1 cellular context compared by ENCODE assay signal in the genomic region with DNA sequence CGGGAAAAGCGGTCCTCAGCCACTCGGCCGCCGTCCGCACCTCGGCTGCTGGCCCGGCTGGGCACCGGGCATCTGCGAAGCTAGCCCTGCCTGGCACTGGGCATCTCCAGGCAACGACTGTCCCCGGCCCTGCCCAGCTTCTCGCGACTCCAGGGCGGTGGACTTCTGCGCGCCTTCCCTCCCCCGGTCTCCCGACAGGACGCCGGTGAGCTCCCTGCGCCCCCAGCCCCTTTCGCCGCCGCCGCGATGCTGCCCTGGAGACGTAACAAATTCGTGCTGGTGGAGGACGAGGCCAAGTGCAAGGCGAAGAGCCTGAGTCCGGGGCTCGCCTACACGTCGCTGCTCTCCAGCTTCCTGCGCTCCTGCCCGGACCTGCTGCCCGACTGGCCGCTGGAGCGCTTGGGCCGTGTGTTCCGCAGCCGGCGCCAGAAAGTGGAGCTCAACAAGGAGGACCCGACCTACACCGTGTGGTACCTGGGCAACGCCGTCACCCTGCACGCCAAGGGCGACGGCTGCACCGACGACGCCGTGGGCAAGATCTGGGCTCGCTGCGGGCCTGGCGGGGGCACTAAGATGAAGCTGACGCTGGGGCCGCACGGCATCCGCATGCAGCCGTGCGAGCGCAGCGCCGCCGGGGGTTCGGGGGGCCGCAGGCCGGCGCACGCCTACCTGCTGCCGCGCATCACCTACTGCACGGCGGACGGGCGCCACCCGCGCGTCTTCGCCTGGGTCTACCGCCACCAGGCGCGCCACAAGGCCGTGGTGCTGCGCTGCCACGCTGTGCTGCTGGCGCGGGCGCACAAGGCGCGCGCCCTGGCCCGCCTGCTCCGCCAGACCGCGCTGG.
A peak's percentile ranks its signal among the peaks of the same experiment; 100 is the strongest.
TF ChIP-seq lines count a peak whose summit lies in the region.

No MANE protein-coding gene starts in this region.

TF ChIP-seq in HepG2, 621 proteins besides CTCF, POLR2A, EP300 and RAD21 (continued from another document and continues in another):
- TF ChIP-seq, protein P1, sequence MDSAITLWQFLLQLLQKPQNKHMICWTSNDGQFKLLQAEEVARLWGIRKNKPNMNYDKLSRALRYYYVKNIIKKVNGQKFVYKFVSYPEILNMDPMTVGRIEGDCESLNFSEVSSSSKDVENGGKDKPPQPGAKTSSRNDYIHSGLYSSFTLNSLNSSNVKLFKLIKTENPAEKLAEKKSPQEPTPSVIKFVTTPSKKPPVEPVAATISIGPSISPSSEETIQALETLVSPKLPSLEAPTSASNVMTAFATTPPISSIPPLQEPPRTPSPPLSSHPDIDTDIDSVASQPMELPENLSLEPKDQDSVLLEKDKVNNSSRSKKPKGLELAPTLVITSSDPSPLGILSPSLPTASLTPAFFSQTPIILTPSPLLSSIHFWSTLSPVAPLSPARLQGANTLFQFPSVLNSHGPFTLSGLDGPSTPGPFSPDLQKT (CRISPR knock-in tag; IDR thresholded peaks at IDR 0.05; ENCODE audit: borderline replicate concordance) = no peak
- TF ChIP-seq KLF6 (CRISPR knock-in tag; IDR thresholded peaks at IDR 0.05) (no peak), HNF4A (CRISPR knock-in tag; IDR thresholded peaks at IDR 0.05) (no peak), ZNF350 (CRISPR knock-in tag; IDR thresholded peaks at IDR 0.05; ENCODE audit: borderline replicate concordance, low read depth) (no peak), TRIM24 (CRISPR knock-in tag; IDR thresholded peaks at IDR 0.05) (no peak), HDAC2 (CRISPR knock-in tag; IDR thresholded peaks at IDR 0.05) (no peak), NONO (IDR thresholded peaks at IDR 0.05) (no peak), NONO (CRISPR knock-in tag; conservative IDR thresholded peaks at IDR 0.05) (0 out of 2 replicates have a peak, but pooled peaks have one; percentile 19), ZNF251 (CRISPR knock-in tag; IDR thresholded peaks at IDR 0.05) (0 out of 2 replicates have a peak, but pooled peaks have one; percentile 26), ZNF841 (CRISPR knock-in tag; IDR thresholded peaks at IDR 0.05; ENCODE audit: borderline replicate concordance) (no peak; the same call in 1 of the 2 replicates), PHF8 (CRISPR knock-in tag; IDR thresholded peaks at IDR 0.05) (peak; percentile 22; the same call in 1 of the 2 replicates), SETDB1 (CRISPR knock-in tag; IDR thresholded peaks at IDR 0.05; ENCODE audit: borderline replicate concordance) (no peak), PHF20 (CRISPR knock-in tag; IDR thresholded peaks at IDR 0.05) (no peak), HNRNPL (IDR thresholded peaks at IDR 0.05; ENCODE audit: low read depth, low read length) (peak; percentile 91; the same call in 1 of the 2 replicates), SPEN (CRISPR knock-in tag; IDR thresholded peaks at IDR 0.05; ENCODE audit: low read depth) (peak; percentile 39; the same call in 1 of the 2 replicates), MAFF (IDR thresholded peaks at IDR 0.05; ENCODE audit: low read depth, low read length) (no peak), EEA1 (CRISPR knock-in tag; IDR thresholded peaks at IDR 0.05; ENCODE audit: borderline replicate concordance) (peak; percentile 59; the same call in 1 of the 2 replicates), ONECUT2 (CRISPR knock-in tag; IDR thresholded peaks at IDR 0.05) (no peak), ZBTB7A (CRISPR knock-in tag; IDR thresholded peaks at IDR 0.05) (peak; percentile 35), KDM1A (CRISPR knock-in tag; IDR thresholded peaks at IDR 0.05) (no peak), NR2C2 (CRISPR knock-in tag; IDR thresholded peaks at IDR 0.05; ENCODE audit: borderline replicate concordance) (no peak), NR1H2 (CRISPR knock-in tag; IDR thresholded peaks at IDR 0.05; ENCODE audit: borderline replicate concordance, low read depth) (0 out of 2 replicates have a peak, but pooled peaks have one; percentile 15), ZNF660 (CRISPR knock-in tag; IDR thresholded peaks at IDR 0.05; ENCODE audit: borderline replicate concordance, low read depth) (no peak), MBNL3 (CRISPR knock-in tag; conservative IDR thresholded peaks at IDR 0.05) (no peak), TAF1 (CRISPR knock-in tag; IDR thresholded peaks at IDR 0.05) (no peak), CREB1 (IDR thresholded peaks at IDR 0.05) (no peak), CREB1 (CRISPR knock-in tag; IDR thresholded peaks at IDR 0.05) (no peak), ZNF496 (CRISPR knock-in tag; IDR thresholded peaks at IDR 0.05; ENCODE audit: insufficient replicate concordance) (no peak), ZNF547 (CRISPR knock-in tag; IDR thresholded peaks at IDR 0.05) (no peak), BHLHE40 (IDR thresholded peaks at IDR 0.05; ENCODE audit: low read length) (no peak)
- TF ChIP-seq, protein P2, sequence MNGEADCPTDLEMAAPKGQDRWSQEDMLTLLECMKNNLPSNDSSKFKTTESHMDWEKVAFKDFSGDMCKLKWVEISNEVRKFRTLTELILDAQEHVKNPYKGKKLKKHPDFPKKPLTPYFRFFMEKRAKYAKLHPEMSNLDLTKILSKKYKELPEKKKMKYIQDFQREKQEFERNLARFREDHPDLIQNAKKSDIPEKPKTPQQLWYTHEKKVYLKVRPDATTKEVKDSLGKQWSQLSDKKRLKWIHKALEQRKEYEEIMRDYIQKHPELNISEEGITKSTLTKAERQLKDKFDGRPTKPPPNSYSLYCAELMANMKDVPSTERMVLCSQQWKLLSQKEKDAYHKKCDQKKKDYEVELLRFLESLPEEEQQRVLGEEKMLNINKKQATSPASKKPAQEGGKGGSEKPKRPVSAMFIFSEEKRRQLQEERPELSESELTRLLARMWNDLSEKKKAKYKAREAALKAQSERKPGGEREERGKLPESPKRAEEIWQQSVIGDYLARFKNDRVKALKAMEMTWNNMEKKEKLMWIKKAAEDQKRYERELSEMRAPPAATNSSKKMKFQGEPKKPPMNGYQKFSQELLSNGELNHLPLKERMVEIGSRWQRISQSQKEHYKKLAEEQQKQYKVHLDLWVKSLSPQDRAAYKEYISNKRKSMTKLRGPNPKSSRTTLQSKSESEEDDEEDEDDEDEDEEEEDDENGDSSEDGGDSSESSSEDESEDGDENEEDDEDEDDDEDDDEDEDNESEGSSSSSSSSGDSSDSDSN (CRISPR knock-in tag; IDR thresholded peaks at IDR 0.05) = peak; percentile 41; the same call in 1 of the 2 replicates
- TF ChIP-seq, protein P3, sequence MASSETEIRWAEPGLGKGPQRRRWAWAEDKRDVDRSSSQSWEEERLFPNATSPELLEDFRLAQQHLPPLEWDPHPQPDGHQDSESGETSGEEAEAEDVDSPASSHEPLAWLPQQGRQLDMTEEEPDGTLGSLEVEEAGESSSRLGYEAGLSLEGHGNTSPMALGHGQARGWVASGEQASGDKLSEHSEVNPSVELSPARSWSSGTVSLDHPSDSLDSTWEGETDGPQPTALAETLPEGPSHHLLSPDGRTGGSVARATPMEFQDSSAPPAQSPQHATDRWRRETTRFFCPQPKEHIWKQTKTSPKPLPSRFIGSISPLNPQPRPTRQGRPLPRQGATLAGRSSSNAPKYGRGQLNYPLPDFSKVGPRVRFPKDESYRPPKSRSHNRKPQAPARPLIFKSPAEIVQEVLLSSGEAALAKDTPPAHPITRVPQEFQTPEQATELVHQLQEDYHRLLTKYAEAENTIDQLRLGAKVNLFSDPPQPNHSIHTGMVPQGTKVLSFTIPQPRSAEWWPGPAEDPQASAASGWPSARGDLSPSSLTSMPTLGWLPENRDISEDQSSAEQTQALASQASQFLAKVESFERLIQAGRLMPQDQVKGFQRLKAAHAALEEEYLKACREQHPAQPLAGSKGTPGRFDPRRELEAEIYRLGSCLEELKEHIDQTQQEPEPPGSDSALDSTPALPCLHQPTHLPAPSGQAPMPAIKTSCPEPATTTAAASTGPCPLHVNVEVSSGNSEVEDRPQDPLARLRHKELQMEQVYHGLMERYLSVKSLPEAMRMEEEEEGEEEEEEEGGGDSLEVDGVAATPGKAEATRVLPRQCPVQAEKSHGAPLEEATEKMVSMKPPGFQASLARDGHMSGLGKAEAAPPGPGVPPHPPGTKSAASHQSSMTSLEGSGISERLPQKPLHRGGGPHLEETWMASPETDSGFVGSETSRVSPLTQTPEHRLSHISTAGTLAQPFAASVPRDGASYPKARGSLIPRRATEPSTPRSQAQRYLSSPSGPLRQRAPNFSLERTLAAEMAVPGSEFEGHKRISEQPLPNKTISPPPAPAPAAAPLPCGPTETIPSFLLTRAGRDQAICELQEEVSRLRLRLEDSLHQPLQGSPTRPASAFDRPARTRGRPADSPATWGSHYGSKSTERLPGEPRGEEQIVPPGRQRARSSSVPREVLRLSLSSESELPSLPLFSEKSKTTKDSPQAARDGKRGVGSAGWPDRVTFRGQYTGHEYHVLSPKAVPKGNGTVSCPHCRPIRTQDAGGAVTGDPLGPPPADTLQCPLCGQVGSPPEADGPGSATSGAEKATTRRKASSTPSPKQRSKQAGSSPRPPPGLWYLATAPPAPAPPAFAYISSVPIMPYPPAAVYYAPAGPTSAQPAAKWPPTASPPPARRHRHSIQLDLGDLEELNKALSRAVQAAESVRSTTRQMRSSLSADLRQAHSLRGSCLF (CRISPR knock-in tag; IDR thresholded peaks at IDR 0.05; ENCODE audit: borderline replicate concordance) = no peak
- TF ChIP-seq, protein P4, sequence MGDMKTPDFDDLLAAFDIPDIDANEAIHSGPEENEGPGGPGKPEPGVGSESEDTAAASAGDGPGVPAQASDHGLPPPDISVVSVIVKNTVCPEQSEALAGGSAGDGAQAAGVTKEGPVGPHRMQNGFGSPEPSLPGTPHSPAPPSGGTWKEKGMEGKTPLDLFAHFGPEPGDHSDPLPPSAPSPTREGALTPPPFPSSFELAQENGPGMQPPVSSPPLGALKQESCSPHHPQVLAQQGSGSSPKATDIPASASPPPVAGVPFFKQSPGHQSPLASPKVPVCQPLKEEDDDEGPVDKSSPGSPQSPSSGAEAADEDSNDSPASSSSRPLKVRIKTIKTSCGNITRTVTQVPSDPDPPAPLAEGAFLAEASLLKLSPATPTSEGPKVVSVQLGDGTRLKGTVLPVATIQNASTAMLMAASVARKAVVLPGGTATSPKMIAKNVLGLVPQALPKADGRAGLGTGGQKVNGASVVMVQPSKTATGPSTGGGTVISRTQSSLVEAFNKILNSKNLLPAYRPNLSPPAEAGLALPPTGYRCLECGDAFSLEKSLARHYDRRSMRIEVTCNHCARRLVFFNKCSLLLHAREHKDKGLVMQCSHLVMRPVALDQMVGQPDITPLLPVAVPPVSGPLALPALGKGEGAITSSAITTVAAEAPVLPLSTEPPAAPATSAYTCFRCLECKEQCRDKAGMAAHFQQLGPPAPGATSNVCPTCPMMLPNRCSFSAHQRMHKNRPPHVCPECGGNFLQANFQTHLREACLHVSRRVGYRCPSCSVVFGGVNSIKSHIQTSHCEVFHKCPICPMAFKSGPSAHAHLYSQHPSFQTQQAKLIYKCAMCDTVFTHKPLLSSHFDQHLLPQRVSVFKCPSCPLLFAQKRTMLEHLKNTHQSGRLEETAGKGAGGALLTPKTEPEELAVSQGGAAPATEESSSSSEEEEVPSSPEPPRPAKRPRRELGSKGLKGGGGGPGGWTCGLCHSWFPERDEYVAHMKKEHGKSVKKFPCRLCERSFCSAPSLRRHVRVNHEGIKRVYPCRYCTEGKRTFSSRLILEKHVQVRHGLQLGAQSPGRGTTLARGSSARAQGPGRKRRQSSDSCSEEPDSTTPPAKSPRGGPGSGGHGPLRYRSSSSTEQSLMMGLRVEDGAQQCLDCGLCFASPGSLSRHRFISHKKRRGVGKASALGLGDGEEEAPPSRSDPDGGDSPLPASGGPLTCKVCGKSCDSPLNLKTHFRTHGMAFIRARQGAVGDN (CRISPR knock-in tag; IDR thresholded peaks at IDR 0.05) = peak; percentile 50
- TF ChIP-seq, protein P5, sequence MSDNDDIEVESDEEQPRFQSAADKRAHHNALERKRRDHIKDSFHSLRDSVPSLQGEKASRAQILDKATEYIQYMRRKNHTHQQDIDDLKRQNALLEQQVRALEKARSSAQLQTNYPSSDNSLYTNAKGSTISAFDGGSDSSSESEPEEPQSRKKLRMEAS (IDR thresholded peaks at IDR 0.05) = no peak
- TF ChIP-seq, protein P6, sequence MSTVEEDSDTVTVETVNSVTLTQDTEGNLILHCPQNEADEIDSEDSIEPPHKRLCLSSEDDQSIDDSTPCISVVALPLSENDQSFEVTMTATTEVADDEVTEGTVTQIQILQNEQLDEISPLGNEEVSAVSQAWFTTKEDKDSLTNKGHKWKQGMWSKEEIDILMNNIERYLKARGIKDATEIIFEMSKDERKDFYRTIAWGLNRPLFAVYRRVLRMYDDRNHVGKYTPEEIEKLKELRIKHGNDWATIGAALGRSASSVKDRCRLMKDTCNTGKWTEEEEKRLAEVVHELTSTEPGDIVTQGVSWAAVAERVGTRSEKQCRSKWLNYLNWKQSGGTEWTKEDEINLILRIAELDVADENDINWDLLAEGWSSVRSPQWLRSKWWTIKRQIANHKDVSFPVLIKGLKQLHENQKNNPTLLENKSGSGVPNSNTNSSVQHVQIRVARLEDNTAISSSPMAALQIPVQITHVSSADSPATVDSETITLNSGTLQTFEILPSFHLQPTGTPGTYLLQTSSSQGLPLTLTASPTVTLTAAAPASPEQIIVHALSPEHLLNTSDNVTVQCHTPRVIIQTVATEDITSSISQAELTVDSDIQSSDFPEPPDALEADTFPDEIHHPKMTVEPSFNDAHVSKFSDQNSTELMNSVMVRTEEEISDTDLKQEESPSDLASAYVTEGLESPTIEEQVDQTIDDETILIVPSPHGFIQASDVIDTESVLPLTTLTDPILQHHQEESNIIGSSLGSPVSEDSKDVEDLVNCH (CRISPR knock-in tag; IDR thresholded peaks at IDR 0.05) = no peak
- TF ChIP-seq, protein P7, sequence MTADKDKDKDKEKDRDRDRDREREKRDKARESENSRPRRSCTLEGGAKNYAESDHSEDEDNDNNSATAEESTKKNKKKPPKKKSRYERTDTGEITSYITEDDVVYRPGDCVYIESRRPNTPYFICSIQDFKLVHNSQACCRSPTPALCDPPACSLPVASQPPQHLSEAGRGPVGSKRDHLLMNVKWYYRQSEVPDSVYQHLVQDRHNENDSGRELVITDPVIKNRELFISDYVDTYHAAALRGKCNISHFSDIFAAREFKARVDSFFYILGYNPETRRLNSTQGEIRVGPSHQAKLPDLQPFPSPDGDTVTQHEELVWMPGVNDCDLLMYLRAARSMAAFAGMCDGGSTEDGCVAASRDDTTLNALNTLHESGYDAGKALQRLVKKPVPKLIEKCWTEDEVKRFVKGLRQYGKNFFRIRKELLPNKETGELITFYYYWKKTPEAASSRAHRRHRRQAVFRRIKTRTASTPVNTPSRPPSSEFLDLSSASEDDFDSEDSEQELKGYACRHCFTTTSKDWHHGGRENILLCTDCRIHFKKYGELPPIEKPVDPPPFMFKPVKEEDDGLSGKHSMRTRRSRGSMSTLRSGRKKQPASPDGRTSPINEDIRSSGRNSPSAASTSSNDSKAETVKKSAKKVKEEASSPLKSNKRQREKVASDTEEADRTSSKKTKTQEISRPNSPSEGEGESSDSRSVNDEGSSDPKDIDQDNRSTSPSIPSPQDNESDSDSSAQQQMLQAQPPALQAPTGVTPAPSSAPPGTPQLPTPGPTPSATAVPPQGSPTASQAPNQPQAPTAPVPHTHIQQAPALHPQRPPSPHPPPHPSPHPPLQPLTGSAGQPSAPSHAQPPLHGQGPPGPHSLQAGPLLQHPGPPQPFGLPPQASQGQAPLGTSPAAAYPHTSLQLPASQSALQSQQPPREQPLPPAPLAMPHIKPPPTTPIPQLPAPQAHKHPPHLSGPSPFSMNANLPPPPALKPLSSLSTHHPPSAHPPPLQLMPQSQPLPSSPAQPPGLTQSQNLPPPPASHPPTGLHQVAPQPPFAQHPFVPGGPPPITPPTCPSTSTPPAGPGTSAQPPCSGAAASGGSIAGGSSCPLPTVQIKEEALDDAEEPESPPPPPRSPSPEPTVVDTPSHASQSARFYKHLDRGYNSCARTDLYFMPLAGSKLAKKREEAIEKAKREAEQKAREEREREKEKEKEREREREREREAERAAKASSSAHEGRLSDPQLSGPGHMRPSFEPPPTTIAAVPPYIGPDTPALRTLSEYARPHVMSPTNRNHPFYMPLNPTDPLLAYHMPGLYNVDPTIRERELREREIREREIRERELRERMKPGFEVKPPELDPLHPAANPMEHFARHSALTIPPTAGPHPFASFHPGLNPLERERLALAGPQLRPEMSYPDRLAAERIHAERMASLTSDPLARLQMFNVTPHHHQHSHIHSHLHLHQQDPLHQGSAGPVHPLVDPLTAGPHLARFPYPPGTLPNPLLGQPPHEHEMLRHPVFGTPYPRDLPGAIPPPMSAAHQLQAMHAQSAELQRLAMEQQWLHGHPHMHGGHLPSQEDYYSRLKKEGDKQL (CRISPR knock-in tag; IDR thresholded peaks at IDR 0.05; ENCODE audit: low read depth) = no peak
